In genomic region chr7:151876112-151876898, GRCh38 we compare ENCODE assay signal across 8 cellular contexts. TPM values are rescaled to one million over a fixed set of nuclear protein-coding genes. Genes with fewer than 3 reads are reported as not detected.
DNase-seq lines count a peak whose midpoint lies in the region; ATAC-seq lines count a peak whose summit lies in the region.

No MANE protein-coding gene starts in this region.

- no peak for ATAC-seq in GM19455 (IDR thresholded peaks at IDR 0.05; ENCODE audit: unreplicated experiment)

- H3K4me1 ChIP-seq in effector memory CD4-positive, alpha-beta T cell (ENCODE audit: control insufficient read depth, insufficient read depth, low read length, poor library complexity, severe bottlenecking), result peaks cover 16% of the 10 kb centered on the region
- H3K4me1 ChIP-seq in mononuclear cell (ENCODE audit: insufficient read depth, low read length), result peaks cover 17% of the 10 kb centered on the region

- no peaks in the 10 kb centered on the region for H3K36me3 ChIP-seq in effector memory CD4-positive, alpha-beta T cell (ENCODE audit: control insufficient read depth, insufficient read depth, low read length)

- H3K9me3 ChIP-seq in effector memory CD4-positive, alpha-beta T cell (ENCODE audit: control insufficient read depth, low read length), result no peaks in the 10 kb centered on the region
- H3K9me3 ChIP-seq in mononuclear cell (ENCODE audit: low read depth, low read length), result no peaks in the 10 kb centered on the region

- H3K27ac ChIP-seq in effector memory CD4-positive, alpha-beta T cell (ENCODE audit: insufficient read depth, low read length, poor library complexity, severe bottlenecking), result peak overlapping the region; percentile 77

- peak overlapping the region; percentile 99 for H3K4me3 ChIP-seq in effector memory CD4-positive, alpha-beta T cell (ENCODE audit: insufficient read depth, low read depth, low read length, poor library complexity, severe bottlenecking)
- peak overlapping the region; percentile 82 for H3K4me3 ChIP-seq in mononuclear cell (ENCODE audit: low read length)

- peak; percentile 73 for DNase-seq in ACHN
- DNase-seq in GM19238 (ENCODE audit: insufficient read length, low spot score), result peak; percentile 45
- DNase-seq in NCI-H2227 (lab: John Stamatoyannopoulos, UW; ENCODE audit: unreplicated experiment), result peak; percentile 90
- peak; percentile 83 for DNase-seq in activated CD8-positive, alpha-beta memory T cell treated with anti-CD3 and anti-CD28 coated beads for 24 hours
- DNase-seq in effector memory CD4-positive, alpha-beta T cell, result peak; percentile 37 to 55 (median 50)
- DNase-seq in stimulated activated CD8-positive, alpha-beta memory T cell treated with anti-CD3 and anti-CD28 coated beads, Interleukin-15, amount 100 ng/mL, for 4 hours (ENCODE audit: low read depth in 2 of 2), result peak; percentile 48 to 52

- in situ Hi-C loops in ACHN (cut with HindIII; ENCODE audit: low pct_ligation_motif_present, low pct_unique_long_range_greater_than_20kb, low sequenced_read_pairs), result no loop called here

- H3K27me3 ChIP-seq in effector memory CD4-positive, alpha-beta T cell (replicated peaks; ENCODE audit: control insufficient read depth, insufficient read depth, low read length, poor library complexity, severe bottlenecking), result no peaks in the 10 kb centered on the region
- H3K27me3 ChIP-seq in mononuclear cell (ENCODE audit: insufficient read depth, low read length), result no peaks in the 10 kb centered on the region

RNA-seq across cellular contexts. Expression of gene PRKAG2, which starts 0.6 kb away (rescaled TPM):
- total RNA-seq in mononuclear cell, result 42.7 TPM
